ENCODE assay signal across 1 cellular context in the genomic region with DNA sequence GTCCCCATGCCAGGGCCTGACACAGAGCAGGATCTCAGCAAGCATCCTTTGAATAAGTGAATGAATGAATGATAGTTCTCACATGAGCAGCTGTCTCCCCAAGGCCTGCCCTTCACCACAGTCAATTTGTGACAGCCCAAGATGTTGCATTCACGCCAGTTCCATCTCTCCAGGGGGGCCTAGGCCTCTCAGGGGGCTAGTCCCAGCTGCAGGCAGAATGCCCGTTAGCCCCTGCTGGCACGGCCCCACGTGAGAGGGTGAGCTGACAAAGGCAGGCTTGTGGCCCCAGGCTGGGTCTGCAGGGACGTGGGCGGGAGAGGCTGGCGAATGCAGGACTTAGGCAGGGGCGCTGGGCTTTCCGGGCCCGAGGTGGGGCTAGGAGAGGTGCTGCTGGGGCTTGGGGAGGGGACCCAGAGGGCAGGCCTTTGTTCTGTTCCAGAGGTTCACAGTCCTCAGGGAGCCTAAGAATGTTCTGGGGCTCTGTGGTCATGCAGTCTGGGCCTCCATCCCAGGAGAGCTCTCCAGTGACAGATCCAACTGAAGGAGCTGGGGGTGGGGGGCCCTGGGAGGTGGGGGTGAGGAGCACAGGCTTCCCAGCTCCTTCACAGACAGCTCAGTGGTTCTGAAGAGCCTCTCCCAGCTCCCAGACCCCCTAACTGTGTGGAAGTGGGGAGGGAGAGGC.
TF ChIP-seq lines count a peak whose summit lies in the region.

No MANE protein-coding gene starts in this region.

TF ChIP-seq in GM23338, 12 proteins besides CTCF, POLR2A, EP300 and RAD21 (continued from another document):
- TF ChIP-seq, protein P1, sequence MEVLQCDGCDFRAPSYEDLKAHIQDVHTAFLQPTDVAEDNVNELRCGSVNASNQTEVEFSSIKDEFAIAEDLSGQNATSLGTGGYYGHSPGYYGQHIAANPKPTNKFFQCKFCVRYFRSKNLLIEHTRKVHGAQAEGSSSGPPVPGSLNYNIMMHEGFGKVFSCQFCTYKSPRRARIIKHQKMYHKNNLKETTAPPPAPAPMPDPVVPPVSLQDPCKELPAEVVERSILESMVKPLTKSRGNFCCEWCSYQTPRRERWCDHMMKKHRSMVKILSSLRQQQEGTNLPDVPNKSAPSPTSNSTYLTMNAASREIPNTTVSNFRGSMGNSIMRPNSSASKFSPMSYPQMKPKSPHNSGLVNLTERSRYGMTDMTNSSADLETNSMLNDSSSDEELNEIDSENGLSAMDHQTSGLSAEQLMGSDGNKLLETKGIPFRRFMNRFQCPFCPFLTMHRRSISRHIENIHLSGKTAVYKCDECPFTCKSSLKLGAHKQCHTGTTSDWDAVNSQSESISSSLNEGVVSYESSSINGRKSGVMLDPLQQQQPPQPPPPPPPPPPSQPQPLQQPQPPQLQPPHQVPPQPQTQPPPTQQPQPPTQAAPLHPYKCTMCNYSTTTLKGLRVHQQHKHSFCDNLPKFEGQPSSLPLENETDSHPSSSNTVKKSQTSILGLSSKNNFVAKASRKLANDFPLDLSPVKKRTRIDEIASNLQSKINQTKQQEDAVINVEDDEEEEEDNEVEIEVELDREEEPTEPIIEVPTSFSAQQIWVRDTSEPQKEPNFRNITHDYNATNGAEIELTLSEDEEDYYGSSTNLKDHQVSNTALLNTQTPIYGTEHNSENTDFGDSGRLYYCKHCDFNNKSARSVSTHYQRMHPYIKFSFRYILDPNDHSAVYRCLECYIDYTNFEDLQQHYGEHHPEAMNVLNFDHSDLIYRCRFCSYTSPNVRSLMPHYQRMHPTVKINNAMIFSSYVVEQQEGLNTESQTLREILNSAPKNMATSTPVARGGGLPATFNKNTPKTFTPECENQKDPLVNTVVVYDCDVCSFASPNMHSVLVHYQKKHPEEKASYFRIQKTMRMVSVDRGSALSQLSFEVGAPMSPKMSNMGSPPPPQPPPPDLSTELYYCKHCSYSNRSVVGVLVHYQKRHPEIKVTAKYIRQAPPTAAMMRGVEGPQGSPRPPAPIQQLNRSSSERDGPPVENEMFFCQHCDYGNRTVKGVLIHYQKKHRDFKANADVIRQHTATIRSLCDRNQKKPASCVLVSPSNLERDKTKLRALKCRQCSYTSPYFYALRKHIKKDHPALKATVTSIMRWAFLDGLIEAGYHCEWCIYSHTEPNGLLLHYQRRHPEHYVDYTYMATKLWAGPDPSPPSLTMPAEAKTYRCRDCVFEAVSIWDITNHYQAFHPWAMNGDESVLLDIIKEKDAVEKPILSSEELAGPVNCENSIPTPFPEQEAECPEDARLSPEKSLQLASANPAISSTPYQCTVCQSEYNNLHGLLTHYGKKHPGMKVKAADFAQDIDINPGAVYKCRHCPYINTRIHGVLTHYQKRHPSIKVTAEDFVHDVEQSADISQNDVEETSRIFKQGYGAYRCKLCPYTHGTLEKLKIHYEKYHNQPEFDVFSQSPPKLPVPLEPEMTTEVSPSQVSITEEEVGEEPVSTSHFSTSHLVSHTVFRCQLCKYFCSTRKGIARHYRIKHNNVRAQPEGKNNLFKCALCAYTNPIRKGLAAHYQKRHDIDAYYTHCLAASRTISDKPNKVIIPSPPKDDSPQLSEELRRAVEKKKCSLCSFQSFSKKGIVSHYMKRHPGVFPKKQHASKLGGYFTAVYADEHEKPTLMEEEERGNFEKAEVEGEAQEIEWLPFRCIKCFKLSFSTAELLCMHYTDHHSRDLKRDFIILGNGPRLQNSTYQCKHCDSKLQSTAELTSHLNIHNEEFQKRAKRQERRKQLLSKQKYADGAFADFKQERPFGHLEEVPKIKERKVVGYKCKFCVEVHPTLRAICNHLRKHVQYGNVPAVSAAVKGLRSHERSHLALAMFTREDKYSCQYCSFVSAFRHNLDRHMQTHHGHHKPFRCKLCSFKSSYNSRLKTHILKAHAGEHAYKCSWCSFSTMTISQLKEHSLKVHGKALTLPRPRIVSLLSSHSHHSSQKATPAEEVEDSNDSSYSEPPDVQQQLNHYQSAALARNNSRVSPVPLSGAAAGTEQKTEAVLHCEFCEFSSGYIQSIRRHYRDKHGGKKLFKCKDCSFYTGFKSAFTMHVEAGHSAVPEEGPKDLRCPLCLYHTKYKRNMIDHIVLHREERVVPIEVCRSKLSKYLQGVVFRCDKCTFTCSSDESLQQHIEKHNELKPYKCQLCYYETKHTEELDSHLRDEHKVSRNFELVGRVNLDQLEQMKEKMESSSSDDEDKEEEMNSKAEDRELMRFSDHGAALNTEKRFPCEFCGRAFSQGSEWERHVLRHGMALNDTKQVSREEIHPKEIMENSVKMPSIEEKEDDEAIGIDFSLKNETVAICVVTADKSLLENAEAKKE (CRISPR knock-in tag; IDR thresholded peaks at IDR 0.05) = no peak
- TF ChIP-seq EZH2 (IDR thresholded peaks at IDR 0.05; ENCODE audit: low read depth, unreplicated experiment) (no peak), ZNF114 (CRISPR knock-in tag; IDR thresholded peaks at IDR 0.05) (no peak), JUNB (IDR thresholded peaks at IDR 0.05; ENCODE audit: unreplicated experiment) (no peak), POLR2AphosphoS5 (IDR thresholded peaks at IDR 0.05; ENCODE audit: low read depth) (no peak), ZNF331 (CRISPR knock-in tag; IDR thresholded peaks at IDR 0.05; ENCODE audit: low read depth) (no peak), STAT1 (IDR thresholded peaks at IDR 0.05; ENCODE audit: unreplicated experiment) (no peak), CREB1 (CRISPR knock-in tag; IDR thresholded peaks at IDR 0.05; ENCODE audit: low read depth) (no peak)
TF ChIP-seq in GM23338: peak in this region for 0.
